ENCODE assay signal across 31 cellular contexts in genomic region chr12:107780298-107780697, GRCh38. TPM values are rescaled to one million over a fixed set of nuclear protein-coding genes. Genes with fewer than 3 reads are reported as not detected.
A peak's percentile ranks its signal among the peaks of the same experiment; 100 is the strongest.
DNase-seq lines count a peak whose midpoint lies in the region; ATAC-seq and TF ChIP-seq lines count a peak whose summit lies in the region.
"Had no signal": no experiment of that assay in that cellular context is flagged by ENCODE, and none has a peak within 500 bp of the region (broad histone marks: within the 10 kb centered on the region; RNA-seq: fewer than 3 reads in every experiment).

No MANE protein-coding gene starts in this region.

- peak; percentile 0 for DNase-seq in SKM-1 treated with dmso at 0.1 percent for 144 hours (lab: John Stamatoyannopoulos, UW; ENCODE audit: unreplicated experiment)
- DNase-seq in SKM-1 (lab: John Stamatoyannopoulos, UW; ENCODE audit: unreplicated experiment), result no peak
- DNase-seq in RPMI8226, result peak; percentile 7
- DNase-seq in nucleus accumbens (lab: John Stamatoyannopoulos, UW), result no peak
- DNase-seq in breast epithelium (ENCODE audit: low spot score in 2 of 2), result no peak
- DNase-seq in esophagus muscularis mucosa (ENCODE audit: extremely low spot score), result no peak
- DNase-seq: activated CD4-positive, alpha-beta T cell treated with anti-CD3 and anti-CD28 coated beads for 36 hours; activated CD8-positive, alpha-beta T cell treated with anti-CD3 and anti-CD28 coated beads for 36 hours; activated naive CD4-positive, alpha-beta T cell treated with anti-CD3 and anti-CD28 coated beads for 36 hours; CD4-positive, alpha-beta T cell; central memory CD4-positive, alpha-beta T cell; dermis blood vessel endothelial cell; DND-41; foreskin fibroblast; heart left ventricle; KG1; MG63; naive thymus-derived CD4-positive, alpha-beta T cell; NCI-H1436; NCI-H345; NCI-H69; OCI-M1; stimulated activated CD4-positive, alpha-beta T cell treated with anti-CD3 and anti-CD28 coated beads, Interleukin-4, amount 100 ng/mL, for 24 hours; transverse colon had no signal

- H3K36me3 ChIP-seq in KMS-11 (ENCODE audit: insufficient read depth) (no peaks in the 10 kb centered on the region), breast epithelium (no peaks in the 10 kb centered on the region), esophagus muscularis mucosa (no peaks in the 10 kb centered on the region)
- H3K36me3 ChIP-seq: heart left ventricle, MG63, prostate gland, transverse colon had no signal

- TF ChIP-seq CTCF in KMS-11 (conservative IDR thresholded peaks at IDR 0.05; ENCODE audit: low read depth, low read length), result no peak
- no peak for TF ChIP-seq CTCF in breast epithelium (IDR thresholded peaks at IDR 0.05)
- no peak for TF ChIP-seq CTCF in esophagus muscularis mucosa (IDR thresholded peaks at IDR 0.05)

- no peak overlapping the region for H3K9ac ChIP-seq in KMS-11

- no peak overlapping the region for H3K4me3 Mint-ChIP-seq in stimulated activated memory B cell treated with anti-CD40 and anti-IgM and Interleukin-4, amounts not matched to agents 10 μg/mL and 1 μg/mL and 100 μg/mL, for 72 hours
- H3K4me3 Mint-ChIP-seq: activated CD4-positive, alpha-beta T cell treated with anti-CD3 and anti-CD28 coated beads for 36 hours; activated CD8-positive, alpha-beta T cell treated with anti-CD3 and anti-CD28 coated beads for 36 hours; activated naive CD4-positive, alpha-beta T cell treated with anti-CD3 and anti-CD28 coated beads for 36 hours; CD4-positive, alpha-beta T cell; mesothelial cell of epicardium; naive thymus-derived CD4-positive, alpha-beta T cell had no signal

- no peak overlapping the region for H2AFZ ChIP-seq in KMS-11 (ENCODE audit: low read depth)

- no peak for TF ChIP-seq POLR2A in breast epithelium (IDR thresholded peaks at IDR 0.05)
- no peak for TF ChIP-seq POLR2A in esophagus muscularis mucosa (IDR thresholded peaks at IDR 0.05; ENCODE audit: low read depth)

- peak overlapping the region; percentile 10 for H3K27ac Mint-ChIP-seq in stimulated activated memory B cell treated with anti-CD40 and anti-IgM and Interleukin-4, amounts not matched to agents 10 μg/mL and 1 μg/mL and 100 μg/mL, for 72 hours
- H3K27ac Mint-ChIP-seq: activated CD4-positive, alpha-beta T cell treated with anti-CD3 and anti-CD28 coated beads for 36 hours; activated CD8-positive, alpha-beta T cell treated with anti-CD3 and anti-CD28 coated beads for 36 hours; activated naive CD4-positive, alpha-beta T cell treated with anti-CD3 and anti-CD28 coated beads for 36 hours; CD4-positive, alpha-beta T cell; mesothelial cell of epicardium; naive thymus-derived CD4-positive, alpha-beta T cell had no signal

- no peaks in the 10 kb centered on the region for H3K27me3 ChIP-seq in KMS-11 (ENCODE audit: insufficient read depth, low read depth)
- peaks cover 0 to 22% of the 10 kb centered on the region in 2 donors for H3K27me3 ChIP-seq in breast epithelium
- H3K27me3 ChIP-seq in esophagus muscularis mucosa, result peaks cover 0 to 33% (median 6%) of the 10 kb centered on the region in 4 donors

- peaks cover 21% of the 10 kb centered on the region for H3K27me3 Mint-ChIP-seq in stimulated activated memory B cell treated with anti-CD40 and anti-IgM and Interleukin-4, amounts not matched to agents 10 μg/mL and 1 μg/mL and 100 μg/mL, for 72 hours

- H3K4me1 ChIP-seq in KMS-11 (ENCODE audit: low read depth, poor library complexity, severe bottlenecking) (peaks cover 68% of the 10 kb centered on the region), breast epithelium (no peaks in the 10 kb centered on the region), esophagus muscularis mucosa (peaks cover under 1 to 5% (median 4%) of the 10 kb centered on the region in 4 donors)
- H3K4me1 ChIP-seq: prostate gland had no signal

- no peak overlapping the region for H3K27ac ChIP-seq in KMS-11
- no peak overlapping the region for H3K27ac ChIP-seq in breast epithelium
- H3K27ac ChIP-seq in esophagus muscularis mucosa (replicated peaks in 1 of 4), result no peak overlapping the region
- H3K27ac ChIP-seq: prostate gland had no signal

- H3K4me2 ChIP-seq in KMS-11, result peak overlapping the region; percentile 73

- H4K20me1 ChIP-seq in KMS-11 (ENCODE audit: insufficient read depth), result no peaks in the 10 kb centered on the region

- no peaks in the 10 kb centered on the region for H3K9me3 ChIP-seq in breast epithelium
- H3K9me3 ChIP-seq in esophagus muscularis mucosa, result peaks cover 0 to 3% (median 0%) of the 10 kb centered on the region in 4 donors
- H3K9me3 ChIP-seq: heart left ventricle, MG63, prostate gland, transverse colon had no signal

- H3K4me1 Mint-ChIP-seq in stimulated activated memory B cell treated with anti-CD40 and anti-IgM and Interleukin-4, amounts not matched to agents 10 μg/mL and 1 μg/mL and 100 μg/mL, for 72 hours, result peaks cover 37% of the 10 kb centered on the region

- TF ChIP-seq EP300 in esophagus muscularis mucosa (IDR thresholded peaks at IDR 0.05), result no peak

- H3K4me3 ChIP-seq in KMS-11 (IDR thresholded peaks at IDR 0.05; ENCODE audit: insufficient read depth, low read depth, low read length) (no peak overlapping the region), breast epithelium (no peak overlapping the region), esophagus muscularis mucosa (no peak overlapping the region)
- H3K4me3 ChIP-seq: MG63, prostate gland, transverse colon had no signal

- no peak for ATAC-seq in stimulated activated memory B cell treated with anti-CD40 and anti-IgM and Interleukin-4, amounts not matched to agents 10 μg/mL and 1 μg/mL and 100 μg/mL, for 72 hours
- ATAC-seq: activated CD4-positive, alpha-beta T cell treated with anti-CD3 and anti-CD28 coated beads for 36 hours; activated CD8-positive, alpha-beta T cell treated with anti-CD3 and anti-CD28 coated beads for 36 hours; esophagus mucosa; naive thymus-derived CD4-positive, alpha-beta T cell had no signal

- no peaks in the 10 kb centered on the region for H3K36me3 Mint-ChIP-seq in stimulated activated memory B cell treated with anti-CD40 and anti-IgM and Interleukin-4, amounts not matched to agents 10 μg/mL and 1 μg/mL and 100 μg/mL, for 72 hours
- H3K36me3 Mint-ChIP-seq: mesothelial cell of epicardium had no signal

- H3K9me3 Mint-ChIP-seq in stimulated activated memory B cell treated with anti-CD40 and anti-IgM and Interleukin-4, amounts not matched to agents 10 μg/mL and 1 μg/mL and 100 μg/mL, for 72 hours, result no peaks in the 10 kb centered on the region
- H3K9me3 Mint-ChIP-seq: activated CD8-positive, alpha-beta T cell treated with anti-CD3 and anti-CD28 coated beads for 36 hours; activated naive CD4-positive, alpha-beta T cell treated with anti-CD3 and anti-CD28 coated beads for 36 hours; CD4-positive, alpha-beta T cell; mesothelial cell of epicardium; naive thymus-derived CD4-positive, alpha-beta T cell had no signal

- WGBS in esophagus muscularis mucosa, result 0% methylated on average over 1 of the region's 1 CpG

- H3K79me2 ChIP-seq in KMS-11 (ENCODE audit: insufficient read depth, low read depth), result no peaks in the 10 kb centered on the region

- intact Hi-C loops in breast epithelium (cut with DNase I; ENCODE audit: low total_unique reads), result no loop called here
- intact Hi-C loops in esophagus muscularis mucosa (cut with DNase I), result no loop called here

RNA-seq across cellular contexts. Expression of gene ASCL4, which starts 5.8 kb away (rescaled TPM):
- total RNA-seq in breast epithelium, result under 1 TPM in 1 of 3 donors, not detected in 2; 0.16 TPM
- not detected for total RNA-seq in esophagus muscularis mucosa
- total RNA-seq: A172; activated CD4-positive, alpha-beta T cell treated with anti-CD3 and anti-CD28 coated beads for 36 hours; activated CD8-positive, alpha-beta T cell treated with anti-CD3 and anti-CD28 coated beads for 36 hours; activated naive CD4-positive, alpha-beta T cell treated with anti-CD3 and anti-CD28 coated beads for 36 hours; CD4-positive, alpha-beta T cell; dermis blood vessel endothelial cell; esophagus mucosa; heart left ventricle; naive thymus-derived CD4-positive, alpha-beta T cell; prostate gland; T-helper 2 cell treated with Interferon-gamma antibody and Interleukin-4, amounts not matched to agents 100 ng/mL and 5 ng/mL, for 36 hours; transverse colon had no signal

RNA-seq across cellular contexts. Expression of gene PRDM4, which starts 19.4 kb away (rescaled TPM):
- 10 to 100 TPM; 29.4 to 32.6 (median 31.1) TPM for total RNA-seq in breast epithelium
- total RNA-seq in esophagus muscularis mucosa, result 10 to 100 TPM; 18.3 to 29.4 (median 26.8) TPM

Comparison
In these comparisons a context has a peak if more than half of its experiments do, and no peak if none do; other contexts are left out.
1. DNase-seq: peak in SKM-1 treated with dmso at 0.1 percent for 144 hours (single experiment) and RPMI8226 (single experiment); none in SKM-1 (single experiment), nucleus accumbens (0 of 56), breast epithelium (0 of 2) and esophagus muscularis mucosa (single experiment).